In genomic region chr18:22067682-22068081, GRCh38 we compare ENCODE assay signal across 14 cellular contexts.
A peak's percentile ranks its signal among the peaks of the same experiment; 100 is the strongest.
DNase-seq lines count a peak whose midpoint lies in the region; ATAC-seq and TF ChIP-seq lines count a peak whose summit lies in the region.
"Had no signal": no experiment of that assay in that cellular context is flagged by ENCODE, and none has a peak within 500 bp of the region (broad histone marks: within the 10 kb centered on the region; RNA-seq: fewer than 3 reads in every experiment).

No MANE protein-coding gene starts in this region.

- intact Hi-C loops in body of pancreas (cut with DNase I), result no loop called here
- intact Hi-C loops in left colon (cut with DNase I, micrococcal nuclease), result no loop called here
- intact Hi-C loops in testis (cut with DNase I; ENCODE audit: low total_unique reads), result no loop called here
- intact Hi-C loops in sigmoid colon (cut with DNase I), result no loop called here

- H3K27ac ChIP-seq in body of pancreas (no peak overlapping the region), testis (no peak overlapping the region), sigmoid colon (no peak overlapping the region)

- ATAC-seq in body of pancreas (no peak), left colon (peak; percentile 75)

- no peak overlapping the region for H3K4me3 ChIP-seq in body of pancreas
- H3K4me3 ChIP-seq in testis, result no peak overlapping the region
- H3K4me3 ChIP-seq in HAP-1, result no peak overlapping the region
- no peak overlapping the region for H3K4me3 ChIP-seq in sigmoid colon

- TF ChIP-seq EP300 in sigmoid colon (IDR thresholded peaks at IDR 0.05), result no peak

- TF ChIP-seq CTCF in body of pancreas (IDR thresholded peaks at IDR 0.05) (no peak), testis (IDR thresholded peaks at IDR 0.05) (no peak), sigmoid colon (IDR thresholded peaks at IDR 0.05) (no peak)

- 46 to 55% methylated on average over 3 of the region's 3 CpGs for WGBS in body of pancreas, 2 donors
- WGBS in testis, 2 donors, result 71 to 85% methylated on average over 3 of the region's 3 CpGs
- WGBS in sigmoid colon, 2 donors, result 83 to 90% methylated on average over 3 of the region's 3 CpGs

- in situ Hi-C loops in HAP-1 (cut with MboI; ENCODE audit: low sequenced_read_pairs), result no loop called here

- H3K9me3 ChIP-seq in body of pancreas (no peaks in the 10 kb centered on the region), testis (no peaks in the 10 kb centered on the region), HAP-1 (no peaks in the 10 kb centered on the region), sigmoid colon (no peaks in the 10 kb centered on the region)

- H3K4me1 ChIP-seq in body of pancreas (peaks cover 27% of the 10 kb centered on the region), testis (no peaks in the 10 kb centered on the region), HAP-1 (no peaks in the 10 kb centered on the region), sigmoid colon (no peaks in the 10 kb centered on the region)

- DNase-seq in body of pancreas (peak in 3 of 4 donors; percentile 38 to 56 (median 43)), left colon (no peak), testis (peak; percentile 36), HAP-1 (ENCODE audit: low spot score in 2 of 2) (no peak), sigmoid colon (no peak)
- no peak for DNase-seq in stimulated activated CD8-positive, alpha-beta memory T cell treated with anti-CD3 and anti-CD28 coated beads, Interleukin-4, amount 100 ng/mL, for 48 hours
- DNase-seq: C1 segment of cervical spinal cord; Calu3; CD4-positive, alpha-beta memory T cell; COR-L47; DMS53; DND-41; GOT3; HCEC 1CT had no signal

- no peaks in the 10 kb centered on the region for H3K36me3 ChIP-seq in body of pancreas (replicated peaks in 1 of 2; ENCODE audit: insufficient read depth in 1 of 2, low read depth in 2 of 2)
- no peaks in the 10 kb centered on the region for H3K36me3 ChIP-seq in testis (ENCODE audit: low read depth, missing control alignments)
- no peaks in the 10 kb centered on the region for H3K36me3 ChIP-seq in HAP-1 (replicated peaks)
- no peaks in the 10 kb centered on the region for H3K36me3 ChIP-seq in sigmoid colon

- no peaks in the 10 kb centered on the region for H3K27me3 ChIP-seq in body of pancreas
- no peaks in the 10 kb centered on the region for H3K27me3 ChIP-seq in testis
- peaks cover 41% of the 10 kb centered on the region for H3K27me3 ChIP-seq in HAP-1 (ENCODE audit: low read depth)
- H3K27me3 ChIP-seq in sigmoid colon, result no peaks in the 10 kb centered on the region

- TF ChIP-seq POLR2A in body of pancreas (IDR thresholded peaks at IDR 0.05) (no peak), testis (IDR thresholded peaks at IDR 0.05) (no peak), sigmoid colon (IDR thresholded peaks at IDR 0.05) (no peak)

Comparison
In these comparisons a context has a peak if more than half of its experiments do, and no peak if none do; other contexts are left out.
1. DNase-seq: peak in body of pancreas (3 of 4) and testis (single experiment); none in left colon (0 of 2), stimulated activated CD8-positive, alpha-beta memory T cell treated with anti-CD3 and anti-CD28 coated beads, Interleukin-4, amount 100 ng/mL, for 48 hours (single experiment), HAP-1 (0 of 2) and sigmoid colon (single experiment).